Comparison of ENCODE assay signal across 22 cellular contexts in the genomic region with DNA sequence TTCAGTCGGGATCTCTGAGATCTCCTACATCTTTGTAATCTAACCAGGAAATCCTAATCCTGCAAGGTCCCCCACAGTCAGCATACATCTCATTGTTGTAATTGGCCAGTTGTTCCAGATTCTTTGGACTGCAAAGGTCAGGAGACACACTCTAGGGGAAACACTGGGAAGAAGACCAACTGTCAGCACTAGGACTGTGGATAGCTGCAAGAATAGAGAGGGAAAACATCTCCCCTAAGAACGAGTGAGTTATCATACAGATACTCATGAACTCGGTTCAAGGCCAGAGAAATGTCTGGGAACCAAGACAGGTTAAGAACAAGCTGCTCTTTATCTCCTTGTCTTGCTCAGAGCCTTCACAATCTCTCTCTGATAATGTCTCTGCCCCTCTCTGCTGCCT.
DNase-seq lines count a peak whose midpoint lies in the region; ATAC-seq and TF ChIP-seq lines count a peak whose summit lies in the region.
"Had no signal": no experiment of that assay in that cellular context is flagged by ENCODE, and none has a peak within 500 bp of the region (broad histone marks: within the 10 kb centered on the region; RNA-seq: fewer than 3 reads in every experiment).

No MANE protein-coding gene starts in this region.

- H3K9me3 ChIP-seq in CD4-positive, alpha-beta memory T cell (ENCODE audit: control insufficient read depth in 1 of 2, low read length in 2 of 2), result no peaks in the 10 kb centered on the region
- no peaks in the 10 kb centered on the region for H3K9me3 ChIP-seq in right cardiac atrium (ENCODE audit: control insufficient read depth, low read length)
- H3K9me3 ChIP-seq: BE2C, BLaER1, Caco-2 had no signal

- ATAC-seq in right cardiac atrium, result no peak
- ATAC-seq: CD8-positive, alpha-beta T cell; GM12878 had no signal

- no peaks in the 10 kb centered on the region for H3K36me3 Mint-ChIP-seq in CD4-positive, alpha-beta memory T cell
- H3K36me3 Mint-ChIP-seq: CD14-positive monocyte; CD4-positive, CD25-positive, alpha-beta regulatory T cell; CD8-positive, alpha-beta T cell had no signal

- H3K36me3 ChIP-seq in CD4-positive, alpha-beta memory T cell (ENCODE audit: insufficient read depth, low read length), result no peaks in the 10 kb centered on the region
- H3K36me3 ChIP-seq: BE2C, BLaER1 had no signal

- 29% methylated on average over 3 of the region's 3 CpGs for WGBS in right cardiac atrium

- H3K4me1 Mint-ChIP-seq in CD4-positive, alpha-beta memory T cell, result no peaks in the 10 kb centered on the region
- H3K4me1 Mint-ChIP-seq: CD14-positive monocyte; CD4-positive, CD25-positive, alpha-beta regulatory T cell had no signal

- intact Hi-C loops in CD4-positive, alpha-beta memory T cell (cut with micrococcal nuclease), result no loop called here
- intact Hi-C loops in right cardiac atrium (cut with DNase I), result no loop called here

- H3K27me3 ChIP-seq in CD4-positive, alpha-beta memory T cell (ENCODE audit: insufficient read depth, low read length), result peaks cover 1% of the 10 kb centered on the region
- no peaks in the 10 kb centered on the region for H3K27me3 ChIP-seq in right cardiac atrium (ENCODE audit: control insufficient read depth, insufficient read depth)
- H3K27me3 ChIP-seq: BE2C, BLaER1 had no signal

- no peak overlapping the region for H3K4me3 ChIP-seq in CD4-positive, alpha-beta memory T cell (ENCODE audit: low read length in 2 of 2)
- no peak overlapping the region for H3K4me3 ChIP-seq in right cardiac atrium (ENCODE audit: low read length)
- H3K4me3 ChIP-seq: BLaER1, GM12878 had no signal

- H3K27me3 Mint-ChIP-seq in CD4-positive, alpha-beta memory T cell, result peaks cover 11 to 15% of the 10 kb centered on the region in 2 donors
- H3K27me3 Mint-ChIP-seq: CD4-positive, CD25-positive, alpha-beta regulatory T cell had no signal

- H3K4me3 Mint-ChIP-seq in CD4-positive, alpha-beta memory T cell, result no peak overlapping the region
- H3K4me3 Mint-ChIP-seq: CD14-positive monocyte; CD4-positive, CD25-positive, alpha-beta regulatory T cell; CD8-positive, alpha-beta T cell had no signal

- POLR2A ChIA-PET in CD4-positive, alpha-beta memory T cell (lab: Charles Lee; ENCODE audit: partially characterized antibody), result no interaction called here

- H3K9me3 Mint-ChIP-seq in CD4-positive, alpha-beta memory T cell, result peaks cover 0 to 4% (median 0%) of the 10 kb centered on the region in 8 donors
- H3K9me3 Mint-ChIP-seq: CD14-positive monocyte; CD8-positive, alpha-beta T cell had no signal

- TF ChIP-seq RAD21 in Ishikawa (IDR thresholded peaks at IDR 0.05; ENCODE audit: low read depth), result no peak

- no peaks in the 10 kb centered on the region for H3K4me1 ChIP-seq in CD4-positive, alpha-beta memory T cell (ENCODE audit: insufficient read depth, low read length)
- H3K4me1 ChIP-seq in right cardiac atrium (ENCODE audit: control insufficient read depth, insufficient read depth, low read length), result no peaks in the 10 kb centered on the region
- H3K4me1 ChIP-seq: BE2C, BLaER1, Caco-2 had no signal

- CTCF ChIA-PET in CD4-positive, alpha-beta memory T cell (lab: Charles Lee; ENCODE audit: partially characterized antibody), result no interaction called here

- TF ChIP-seq EP300 in Ishikawa (IDR thresholded peaks at IDR 0.05; ENCODE audit: borderline replicate concordance), result no peak

- no peak overlapping the region for H3K27ac ChIP-seq in CD4-positive, alpha-beta memory T cell (ENCODE audit: low read depth, low read length)
- no peak overlapping the region for H3K27ac ChIP-seq in right cardiac atrium (ENCODE audit: low read length)
- H3K27ac ChIP-seq: BLaER1 had no signal

- H3K27ac Mint-ChIP-seq in CD4-positive, alpha-beta memory T cell, result no peak overlapping the region
- H3K27ac Mint-ChIP-seq: CD14-positive monocyte; CD4-positive, CD25-positive, alpha-beta regulatory T cell; CD8-positive, alpha-beta T cell had no signal

- DNase-seq in left kidney (ENCODE audit: low read depth, low spot score) (peak; percentile 10), D341Med (ENCODE audit: low spot score) (no peak), right cardiac atrium (no peak)
- no peak for DNase-seq in CD4-positive, alpha-beta memory T cell
- DNase-seq: 8988T; ACHN; BE2C; C1 segment of cervical spinal cord; Caco-2; Calu3; CD4-positive, CD25-positive, alpha-beta regulatory T cell; CD8-positive, alpha-beta T cell; DMS 273 treated with DMSO at 0.1 percent for 48 hours; DMS153; DMS79; DND-41; EL; GDM1 had no signal

TF ChIP-seq in Ishikawa, 13 proteins besides CTCF, POLR2A, EP300 and RAD21:
- TF ChIP-seq REST (IDR thresholded peaks at IDR 0.05; ENCODE audit: low read depth) (peak; percentile 75), NFIC (IDR thresholded peaks at IDR 0.05) (no peak), YY1 (IDR thresholded peaks at IDR 0.05; ENCODE audit: low read depth) (no peak)
